Comparison of ENCODE assay signal across 1 cellular context in genomic region chr7:155198206-155198892, GRCh38.
TF ChIP-seq lines count a peak whose summit lies in the region.

No MANE protein-coding gene starts in this region.

TF ChIP-seq in H1, 55 proteins besides CTCF, POLR2A, EP300 and RAD21 (continued from another document):
- TF ChIP-seq GTF2F1 (IDR thresholded peaks at IDR 0.05; ENCODE audit: borderline replicate concordance, low read depth, low read length) (no peak), CEBPB (IDR thresholded peaks at IDR 0.05; ENCODE audit: low read depth, low read length) (no peak)
